In genomic region chr1:112888630-112889029, GRCh38 we compare ENCODE assay signal across 15 cellular contexts.
DNase-seq lines count a peak whose midpoint lies in the region; ATAC-seq, FAIRE-seq and TF ChIP-seq lines count a peak whose summit lies in the region.
"Had no signal": no experiment of that assay in that cellular context is flagged by ENCODE, and none has a peak within 500 bp of the region (broad histone marks: within the 10 kb centered on the region; RNA-seq: fewer than 3 reads in every experiment).

No MANE protein-coding gene starts in this region.

- H3K27me3 ChIP-seq in K562 (ENCODE audit: control insufficient read depth in 2 of 2, insufficient read depth in 2 of 2, low read length in 2 of 2): no peaks in the 10 kb centered on the region
- H3K27me3 ChIP-seq: BLaER1 had no signal

- ATAC-seq in K562: peak; percentile 69
- ATAC-seq in GM18511 (IDR thresholded peaks at IDR 0.05; ENCODE audit: unreplicated experiment): no peak
- ATAC-seq: GM23338 had no signal

- no peaks in the 10 kb centered on the region for H4K20me1 ChIP-seq in K562 (replicated peaks; ENCODE audit: control insufficient read depth, insufficient read depth, low read length)
- H4K20me1 ChIP-seq: BLaER1 had no signal

- peak overlapping the region; percentile 5; the same call in 1 of the 3 replicates for H3K27ac ChIP-seq in K562 (ENCODE audit: extremely low read depth, low read depth, low read length)
- H3K27ac ChIP-seq: BLaER1 had no signal

- H3K4me3 ChIP-seq in K562: no peak overlapping the region
- H3K4me3 ChIP-seq: BLaER1, GM23338 had no signal

- DNase-seq in NCI-H2171 treated with DMSO at 0.1 percent for 48 hours (lab: John Stamatoyannopoulos, UW): peak; percentile 24
- DNase-seq in NCI-H2171 (lab: John Stamatoyannopoulos, UW): no peak
- peak; percentile 57 for DNase-seq in DMS 273 (lab: John Stamatoyannopoulos, UW; ENCODE audit: unreplicated experiment)
- peak; percentile 66 for DNase-seq in NCI-H69 (lab: John Stamatoyannopoulos, UW)
- peak in 1 of 4 experiments; percentile 60 for DNase-seq in K562 (ENCODE audit: extremely low read depth in 1 of 4, low spot score in 3 of 4)
- DNase-seq in T-helper 2 cell: no peak
- DNase-seq in NOMO-1 (lab: John Stamatoyannopoulos, UW; ENCODE audit: unreplicated experiment in 2 of 2): no peak
- DNase-seq: 8988T; AML-193; Caco-2; CD8-positive, alpha-beta memory T cell; H7 had no signal

- peak; percentile 75 for FAIRE-seq in K562 (lab: Jason Lieb, UNC)

- intact Hi-C loops in K562 (cut with micrococcal nuclease): no loop called here

- no peak for TF ChIP-seq CTCF in K562 (IDR thresholded peaks at IDR 0.05 in 2 of 3, conservative IDR thresholded peaks at IDR 0.05 in 1 of 3; ENCODE audit: insufficient read depth in 2 of 3, low read depth in 1 of 3, low read length in 3 of 3)

- 0 out of 2 replicates have a peak, but pooled peaks cover 6% of the 10 kb centered on the region for H3K9me3 ChIP-seq in K562 (replicated peaks; ENCODE audit: control insufficient read depth, insufficient read depth, low read depth, low read length)

- POLR2A ChIA-PET in K562 (lab: Yijun Ruan, JAX): interaction anchor here (0.8 to 1.7 kb wide), 6 partner anchors 16 to 159 kb away, joined by 3 to 10 read pairs (median 4); no protein-coding TSS in a partner anchor

- no TSS peak for BruUV-seq in K562 (replicated peaks; lab: Mats Ljungman, UMichigan)

- no peaks in the 10 kb centered on the region for H3K36me3 ChIP-seq in K562 (ENCODE audit: control insufficient read depth, insufficient read depth, low read length)
- H3K36me3 ChIP-seq: BLaER1 had no signal

- H3K4me2 ChIP-seq in K562 (ENCODE audit: insufficient read depth, low read length): peak overlapping the region; percentile 7; the same call in 1 of the 2 replicates
- H3K4me2 ChIP-seq: BLaER1, GM23338 had no signal

- CTCF ChIA-PET in K562 (lab: Yijun Ruan, JAX; ENCODE audit: low intra/inter-chr PET ratio): no interaction called here

- H3K9me1 ChIP-seq in K562 (ENCODE audit: control insufficient read depth, insufficient read depth, low read length): no peaks in the 10 kb centered on the region

- peaks cover 22% of the 10 kb centered on the region in 2 experiments; a peak in 4 of 5 replicates for H3K4me1 ChIP-seq in K562 (replicated peaks in 1 of 2; ENCODE audit: control insufficient read depth in 2 of 2, insufficient read depth in 2 of 2, low read length in 2 of 2)
- H3K4me1 ChIP-seq: BLaER1, Caco-2 had no signal

- H3K79me2 ChIP-seq in K562 (ENCODE audit: control insufficient read depth, insufficient read depth, low read length): no peaks in the 10 kb centered on the region

- WGBS in K562 (ENCODE audit: insufficient coverage, low coverage, missing lambda C conversion rate): 0% methylated on average over 2 of the region's 2 CpGs

- TF ChIP-seq POLR2A in K562 (conservative IDR thresholded peaks at IDR 0.05): no peak

- no peak for TF ChIP-seq RAD21 in K562 (CRISPR knock-in tag; conservative IDR thresholded peaks at IDR 0.05 in 1 of 2, IDR thresholded peaks at IDR 0.05 in 1 of 2)

- peak overlapping the region; percentile 54 for H2AFZ ChIP-seq in K562 (ENCODE audit: low read depth, low read length)
- H2AFZ ChIP-seq: GM23338 had no signal

- H3K9ac ChIP-seq in K562 (ENCODE audit: insufficient read depth in 1 of 2, low read depth in 2 of 2, low read length in 2 of 2): peak overlapping the region; percentile 4 to 83; a peak in 2 of 4 replicates
- H3K9ac ChIP-seq: BLaER1 had no signal

- TF ChIP-seq EP300 in K562 (IDR thresholded peaks at IDR 0.05; ENCODE audit: low read length): no peak

- in situ Hi-C loops in K562 (cut with MboI): no loop called here

TF ChIP-seq in K562, 482 proteins besides CTCF, POLR2A, EP300 and RAD21 (continues in another document):
- peak in 1 of 3 experiments; percentile 24 for TF ChIP-seq YY1 (IDR thresholded peaks at IDR 0.05; ENCODE audit: borderline replicate concordance in 1 of 3, control insufficient read depth in 1 of 3, extremely low read depth in 1 of 3, insufficient read depth in 3 of 3, insufficient read length in 1 of 3, insufficient replicate concordance in 2 of 3, low read depth in 1 of 3, low read length in 2 of 3)
- peak; percentile 32 for TF ChIP-seq DPF2 (IDR thresholded peaks at IDR 0.05)
- 0 out of 2 replicates have a peak, but pooled peaks have one; percentile 14 for TF ChIP-seq PKNOX1 (IDR thresholded peaks at IDR 0.05)
- TF ChIP-seq NRF1 (conservative IDR thresholded peaks at IDR 0.05 in 1 of 2, IDR thresholded peaks at IDR 0.05 in 1 of 2): 0 out of 4 replicates have a peak, but pooled peaks of 1 of the 2 experiments have one; percentile 6
- TF ChIP-seq HDAC8 (tag; IDR thresholded peaks at IDR 0.05): no peak
- TF ChIP-seq PCBP1 (IDR thresholded peaks at IDR 0.05; ENCODE audit: low read depth, low read length, poor library complexity, severe bottlenecking): no peak
- TF ChIP-seq ARID1B (IDR thresholded peaks at IDR 0.05): peak; percentile 78
- TF ChIP-seq TEAD4 (IDR thresholded peaks at IDR 0.05; ENCODE audit: low read length): peak; percentile 67; the same call in 1 of the 2 replicates
- TF ChIP-seq TEAD4 (CRISPR knock-in tag; IDR thresholded peaks at IDR 0.05; ENCODE audit: borderline replicate concordance): no peak
- TF ChIP-seq NELFE (IDR thresholded peaks at IDR 0.05; ENCODE audit: insufficient read depth, insufficient read length): no peak
- TF ChIP-seq TAL1 (IDR thresholded peaks at IDR 0.05): peak; percentile 55
- peak; percentile 71 for TF ChIP-seq BHLHE40 (IDR thresholded peaks at IDR 0.05; ENCODE audit: low read length)
- 0 out of 2 replicates have a peak, but pooled peaks have one; percentile 45 for TF ChIP-seq ZNF766 (CRISPR knock-in tag; conservative IDR thresholded peaks at IDR 0.05)
- TF ChIP-seq POLR2G (IDR thresholded peaks at IDR 0.05; ENCODE audit: low read depth, low read length): no peak
- peak; percentile 76 for TF ChIP-seq TCF3 (CRISPR knock-in tag; IDR thresholded peaks at IDR 0.05)
- TF ChIP-seq SMAD4 (CRISPR knock-in tag; conservative IDR thresholded peaks at IDR 0.05): peak; percentile 70
- TF ChIP-seq, protein P1, sequence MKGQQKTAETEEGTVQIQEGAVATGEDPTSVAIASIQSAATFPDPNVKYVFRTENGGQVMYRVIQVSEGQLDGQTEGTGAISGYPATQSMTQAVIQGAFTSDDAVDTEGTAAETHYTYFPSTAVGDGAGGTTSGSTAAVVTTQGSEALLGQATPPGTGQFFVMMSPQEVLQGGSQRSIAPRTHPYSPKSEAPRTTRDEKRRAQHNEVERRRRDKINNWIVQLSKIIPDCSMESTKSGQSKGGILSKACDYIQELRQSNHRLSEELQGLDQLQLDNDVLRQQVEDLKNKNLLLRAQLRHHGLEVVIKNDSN (CRISPR knock-in tag; IDR thresholded peaks at IDR 0.05): 0 out of 2 replicates have a peak, but pooled peaks have one; percentile 18
- peak; percentile 10 for TF ChIP-seq TBP (optimal IDR thresholded peaks at IDR 0.05; ENCODE audit: low read depth, low read length)
- peak; percentile 59; the same call in 1 of the 2 replicates for TF ChIP-seq SOX6 (IDR thresholded peaks at IDR 0.05)
- 0 out of 2 replicates have a peak, but pooled peaks have one; percentile 29 for TF ChIP-seq PML (IDR thresholded peaks at IDR 0.05; ENCODE audit: low read length)
- TF ChIP-seq ZNF280B (CRISPR knock-in tag; IDR thresholded peaks at IDR 0.05): no peak
- 0 out of 2 replicates have a peak, but pooled peaks have one; percentile 39 for TF ChIP-seq HMBOX1 (IDR thresholded peaks at IDR 0.05)
- peak; percentile 20; the same call in 1 of the 2 replicates for TF ChIP-seq CXXC5 (CRISPR knock-in tag; IDR thresholded peaks at IDR 0.05)
- peak; percentile 88 for TF ChIP-seq MEIS2 (IDR thresholded peaks at IDR 0.05; ENCODE audit: partially characterized antibody)
- 0 out of 2 replicates have a peak, but pooled peaks have one; percentile 9 for TF ChIP-seq MTA2 (IDR thresholded peaks at IDR 0.05; ENCODE audit: low read depth)

Comparison
In these comparisons a context has a peak if more than half of its experiments do, and no peak if none do; other contexts are left out.
1. DNase-seq: peak in NCI-H2171 treated with DMSO at 0.1 percent for 48 hours (single experiment), DMS 273 (single experiment) and NCI-H69 (single experiment); none in NCI-H2171 (single experiment), T-helper 2 cell (0 of 5) and NOMO-1 (0 of 2).